ENCODE assay signal across 1 cellular context in genomic region chr2:238287702-238288649, GRCh38.
A peak's percentile ranks its signal among the peaks of the same experiment; 100 is the strongest.
TF ChIP-seq lines count a peak whose summit lies in the region.

TSS of gene PER2 (minus strand) at chr2:238288610. CDS start at chr2:238277936, 10,674 bp downstream.

TF ChIP-seq in HepG2, 621 proteins besides CTCF, POLR2A, EP300 and RAD21 (continued from another document and continues in another):
- peak; percentile 31; the same call in 1 of the 2 replicates for TF ChIP-seq CREB3 (CRISPR knock-in tag; IDR thresholded peaks at IDR 0.05)
- no peak for TF ChIP-seq SIX4 (CRISPR knock-in tag; IDR thresholded peaks at IDR 0.05)
- peak; percentile 91 for TF ChIP-seq FUBP1 (CRISPR knock-in tag; IDR thresholded peaks at IDR 0.05; ENCODE audit: borderline replicate concordance)
- TF ChIP-seq SOX6 (IDR thresholded peaks at IDR 0.05) = no peak
- TF ChIP-seq SOX6 (CRISPR knock-in tag; IDR thresholded peaks at IDR 0.05) = 0 out of 2 replicates have a peak, but pooled peaks have one; percentile 23
- TF ChIP-seq ZNF143 (CRISPR knock-in tag; IDR thresholded peaks at IDR 0.05) = 0 out of 2 replicates have a peak, but pooled peaks have one; percentile 2
- TF ChIP-seq ZBTB38 (CRISPR knock-in tag; IDR thresholded peaks at IDR 0.05) = no peak
- TF ChIP-seq HIC2 (CRISPR knock-in tag; IDR thresholded peaks at IDR 0.05; ENCODE audit: low read depth) = peak; percentile 47; the same call in 1 of the 2 replicates
- TF ChIP-seq ZBTB2 (CRISPR knock-in tag; IDR thresholded peaks at IDR 0.05; ENCODE audit: low read depth) = 0 out of 2 replicates have a peak, but pooled peaks have one; percentile 11
- TF ChIP-seq ZNF646 (CRISPR knock-in tag; IDR thresholded peaks at IDR 0.05) = peak; percentile 47; the same call in 1 of the 2 replicates
- TF ChIP-seq ZNF530 (CRISPR knock-in tag; IDR thresholded peaks at IDR 0.05; ENCODE audit: low read depth) = no peak
- peak; percentile 9; the same call in 1 of the 2 replicates for TF ChIP-seq THRA (CRISPR knock-in tag; IDR thresholded peaks at IDR 0.05; ENCODE audit: borderline replicate concordance)
- peak; percentile 50 for TF ChIP-seq NCOR1 (IDR thresholded peaks at IDR 0.05; ENCODE audit: borderline replicate concordance, low read length)
- no peak for TF ChIP-seq E2F5 (CRISPR knock-in tag; conservative IDR thresholded peaks at IDR 0.05)
- 0 out of 2 replicates have a peak, but pooled peaks have one; percentile 19 for TF ChIP-seq ZNF367 (CRISPR knock-in tag; IDR thresholded peaks at IDR 0.05; ENCODE audit: borderline replicate concordance)
- no peak for TF ChIP-seq GMEB2 (CRISPR knock-in tag; IDR thresholded peaks at IDR 0.05; ENCODE audit: low read depth)
- TF ChIP-seq RFX5 (IDR thresholded peaks at IDR 0.05; ENCODE audit: low read depth, low read length) = peak; percentile 95
- peak; percentile 34 for TF ChIP-seq STAG1 (CRISPR knock-in tag; IDR thresholded peaks at IDR 0.05)
- TF ChIP-seq ZSCAN29 (CRISPR knock-in tag; conservative IDR thresholded peaks at IDR 0.05) = 0 out of 2 replicates have a peak, but pooled peaks have one; percentile 42
- no peak for TF ChIP-seq ZNF44 (CRISPR knock-in tag; IDR thresholded peaks at IDR 0.05)
- peak; percentile 38; the same call in 1 of the 2 replicates for TF ChIP-seq ADNP (CRISPR knock-in tag; IDR thresholded peaks at IDR 0.05)
- peak; percentile 30; the same call in 1 of the 2 replicates for TF ChIP-seq ZNF766 (CRISPR knock-in tag; IDR thresholded peaks at IDR 0.05; ENCODE audit: borderline replicate concordance)
- TF ChIP-seq ZNF253 (CRISPR knock-in tag; IDR thresholded peaks at IDR 0.05; ENCODE audit: borderline replicate concordance) = 0 out of 2 replicates have a peak, but pooled peaks have one; percentile 59
- peak; percentile 63; the same call in 1 of the 3 replicates for TF ChIP-seq MXI1 (IDR thresholded peaks at IDR 0.05; ENCODE audit: borderline replicate concordance, low read depth, low read length)
- 0 out of 2 replicates have a peak, but pooled peaks have one; percentile 47 for TF ChIP-seq BRD4 (CRISPR knock-in tag; IDR thresholded peaks at IDR 0.05)
- peak; percentile 64 for TF ChIP-seq ZNF781 (CRISPR knock-in tag; IDR thresholded peaks at IDR 0.05; ENCODE audit: borderline replicate concordance, not compliant biosample characterization)
- peak; percentile 89 for TF ChIP-seq U2AF1 (optimal IDR thresholded peaks at IDR 0.05; ENCODE audit: low read depth, low read length)
- TF ChIP-seq SETDB1 (CRISPR knock-in tag; IDR thresholded peaks at IDR 0.05; ENCODE audit: borderline replicate concordance) = no peak
- peak; percentile 45; the same call in 1 of the 2 replicates for TF ChIP-seq ETV5 (CRISPR knock-in tag; IDR thresholded peaks at IDR 0.05; ENCODE audit: borderline replicate concordance)
- TF ChIP-seq CAMTA2 (CRISPR knock-in tag; IDR thresholded peaks at IDR 0.05; ENCODE audit: borderline replicate concordance) = peak; percentile 71; the same call in 1 of the 2 replicates
- TF ChIP-seq ZBTB21 (CRISPR knock-in tag; IDR thresholded peaks at IDR 0.05) = no peak
- 0 out of 2 replicates have a peak, but pooled peaks have one; percentile 22 for TF ChIP-seq ZFP90 (CRISPR knock-in tag; IDR thresholded peaks at IDR 0.05; ENCODE audit: borderline replicate concordance)
- peak; percentile 81 for TF ChIP-seq ZNF576 (CRISPR knock-in tag; IDR thresholded peaks at IDR 0.05)
- TF ChIP-seq DZIP1 (CRISPR knock-in tag; IDR thresholded peaks at IDR 0.05) = 0 out of 2 replicates have a peak, but pooled peaks have one; percentile 69
- peak; percentile 69; the same call in 1 of the 2 replicates for TF ChIP-seq ZNF563 (CRISPR knock-in tag; IDR thresholded peaks at IDR 0.05)
- no peak for TF ChIP-seq SIN3B (IDR thresholded peaks at IDR 0.05; ENCODE audit: low read length)
